Comparison of ENCODE assay signal across 8 cellular contexts in genomic region chr7:23471090-23471859, GRCh38. TPM values are rescaled to one million over a fixed set of nuclear protein-coding genes. Genes with fewer than 3 reads are reported as not detected.
DNase-seq lines count a peak whose midpoint lies in the region; ATAC-seq, FAIRE-seq and TF ChIP-seq lines count a peak whose summit lies in the region.

No MANE protein-coding gene starts in this region.

- ATAC-seq in HG03066 (IDR thresholded peaks at IDR 0.05; ENCODE audit: low read depth, unreplicated experiment) (peak; percentile 24), thoracic aorta (ENCODE audit: insufficient number of reproducible peaks, low FRiP score, low read depth) (no peak)
- peak in 1 of 2 donors; percentile 13 for ATAC-seq in activated T-cell treated with anti-CD3 and anti-CD28 coated beads, Interleukin-2, amount 50 U/mL, for 4 hours

- H3K9ac ChIP-seq in kidney (ENCODE audit: low read length in 2 of 2) = no peak overlapping the region

- peaks cover 66% of the 10 kb centered on the region for H3K27me3 Mint-ChIP-seq in activated T-cell treated with anti-CD3 and anti-CD28 coated beads, Interleukin-2, amount 50 U/mL, for 4 hours (ENCODE audit: low read depth)

- intact Hi-C loops in kidney (cut with DNase I) = no loop called here

- H3K9me3 ChIP-seq in thoracic aorta (no peaks in the 10 kb centered on the region), kidney (ENCODE audit: control insufficient read depth in 1 of 2, low read length in 2 of 2) (peaks cover 0 to 6% of the 10 kb centered on the region in 2 donors)

- no peak for TF ChIP-seq CTCF in thoracic aorta (IDR thresholded peaks at IDR 0.05)
- no peak for TF ChIP-seq CTCF in kidney (IDR thresholded peaks at IDR 0.05; ENCODE audit: borderline replicate concordance, extremely low read depth, insufficient read depth)

- H3K4me1 ChIP-seq in thoracic aorta (ENCODE audit: control insufficient read depth in 1 of 2, low read depth in 2 of 2) = peaks cover 33 to 46% of the 10 kb centered on the region in 2 donors
- H3K4me1 ChIP-seq in kidney (ENCODE audit: control insufficient read depth in 1 of 2, insufficient read depth in 1 of 2, low read depth in 1 of 2, low read length in 2 of 2) = peaks cover 0 to 2% of the 10 kb centered on the region in 2 donors

- peak overlapping the region; percentile 61 for H3K4me3 ChIP-seq in thoracic aorta
- no peak overlapping the region for H3K4me3 ChIP-seq in kidney (ENCODE audit: low read length in 2 of 2)

- H3K36me3 ChIP-seq in thoracic aorta (no peaks in the 10 kb centered on the region), kidney (ENCODE audit: control insufficient read depth in 1 of 2, insufficient read depth in 2 of 2, low read length in 2 of 2) (no peaks in the 10 kb centered on the region)

- peak; percentile 24 for DNase-seq in stimulated activated CD4-positive, alpha-beta T cell treated with anti-CD3 and anti-CD28 coated beads, Interleukin-12 subunit alpha, Interleukin-12 subunit beta, amount 100 ng/mL, for 4 hours
- DNase-seq in stimulated activated CD4-positive, alpha-beta T cell treated with anti-CD3 and anti-CD28 coated beads, Interleukin-4, amount 100 ng/mL, for 24 hours = no peak
- peak; percentile 92 for DNase-seq in NCI-H446 treated with DMSO at 0.1 percent for 48 hours (lab: John Stamatoyannopoulos, UW)
- DNase-seq in activated T-cell treated with anti-CD3 and anti-CD28 coated beads, Interleukin-2, amount 50 U/mL, for 4 hours = peak; percentile 17
- DNase-seq in iPS DF 19.7 (ENCODE audit: low read depth, low spot score) = peak; percentile 67
- no peak for DNase-seq in thoracic aorta (ENCODE audit: low spot score)
- DNase-seq in kidney = no peak

- FAIRE-seq in kidney (lab: Jason Lieb, UNC) = no peak

- peaks cover 72% of the 10 kb centered on the region for H3K27me3 ChIP-seq in thoracic aorta (replicated peaks; ENCODE audit: insufficient read depth)

- H3K4me3 Mint-ChIP-seq in activated T-cell treated with anti-CD3 and anti-CD28 coated beads, Interleukin-2, amount 50 U/mL, for 4 hours = peak overlapping the region; percentile 75

- H3K4me1 Mint-ChIP-seq in activated T-cell treated with anti-CD3 and anti-CD28 coated beads, Interleukin-2, amount 50 U/mL, for 4 hours (ENCODE audit: low read depth) = peaks cover 37% of the 10 kb centered on the region

- peaks cover 7% of the 10 kb centered on the region for H3K9me3 Mint-ChIP-seq in activated T-cell treated with anti-CD3 and anti-CD28 coated beads, Interleukin-2, amount 50 U/mL, for 4 hours

- no peaks in the 10 kb centered on the region for H3K36me3 Mint-ChIP-seq in activated T-cell treated with anti-CD3 and anti-CD28 coated beads, Interleukin-2, amount 50 U/mL, for 4 hours (ENCODE audit: insufficient read depth)

- H3K27ac ChIP-seq in thoracic aorta (no peak overlapping the region), kidney (ENCODE audit: low read depth in 2 of 2, low read length in 2 of 2) (no peak overlapping the region)

RNA-seq across cellular contexts. Expression of gene IGF2BP3, which starts 1.0 kb away (rescaled TPM):
- total RNA-seq in activated T-cell treated with anti-CD3 and anti-CD28 coated beads, Interleukin-2, amount 50 U/mL, for 4 hours = under 1 TPM; 0.32 to 0.86 (median 0.43) TPM
- 1 to 10 TPM in 1 of 2 donors, under 1 TPM in 1; 0.27 to 8.1 TPM for total RNA-seq in thoracic aorta
- total RNA-seq in kidney = 0.85 TPM
- not detected for polyA plus RNA-seq in kidney (ENCODE audit: insufficient read depth, low read depth, low replicate concordance)

Comparison
In these comparisons a context has a peak if more than half of its experiments do, and no peak if none do; other contexts are left out.
1. DNase-seq: peak in stimulated activated CD4-positive, alpha-beta T cell treated with anti-CD3 and anti-CD28 coated beads, Interleukin-12 subunit alpha, Interleukin-12 subunit beta, amount 100 ng/mL, for 4 hours (single experiment), NCI-H446 treated with DMSO at 0.1 percent for 48 hours (single experiment), activated T-cell treated with anti-CD3 and anti-CD28 coated beads, Interleukin-2, amount 50 U/mL, for 4 hours (single experiment) and iPS DF 19.7 (single experiment); none in stimulated activated CD4-positive, alpha-beta T cell treated with anti-CD3 and anti-CD28 coated beads, Interleukin-4, amount 100 ng/mL, for 24 hours (single experiment), thoracic aorta (single experiment) and kidney (single experiment).